In the genomic region with DNA sequence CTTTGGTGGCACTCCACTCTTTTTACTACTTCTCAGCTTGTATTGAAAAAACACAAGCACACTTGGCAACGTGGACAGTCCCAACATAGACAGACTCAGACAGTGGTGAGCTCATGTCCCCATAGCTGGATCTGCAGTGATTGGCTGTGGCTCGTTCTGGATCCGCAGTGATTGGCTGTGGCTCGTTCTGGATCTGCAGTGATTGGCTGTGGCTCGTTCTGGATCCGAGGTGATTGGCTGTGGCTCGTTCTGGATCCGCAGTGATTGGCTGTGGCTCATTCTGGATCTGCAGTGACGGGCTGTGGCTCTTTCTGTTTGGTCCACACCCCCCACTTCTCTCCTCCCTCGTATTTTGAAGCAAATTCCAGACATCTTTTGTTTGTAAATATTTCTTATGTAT, we compare ENCODE assay signal across 24 cellular contexts. TPM values are rescaled to one million over a fixed set of nuclear protein-coding genes. Genes with fewer than 3 reads are reported as not detected.
DNase-seq lines count a peak whose midpoint lies in the region; ATAC-seq, FAIRE-seq and TF ChIP-seq lines count a peak whose summit lies in the region.
"Had no signal": no experiment of that assay in that cellular context is flagged by ENCODE, and none has a peak within 500 bp of the region (broad histone marks: within the 10 kb centered on the region; RNA-seq: fewer than 3 reads in every experiment).

No MANE protein-coding gene starts in this region.

- peaks cover 23% of the 10 kb centered on the region for H3K36me3 Mint-ChIP-seq in activated CD8-positive, alpha-beta T cell treated with anti-CD3 and anti-CD28 coated beads for 36 hours (ENCODE audit: low read depth)

- TF ChIP-seq CTCF in activated CD8-positive, alpha-beta T cell treated with anti-CD3 and anti-CD28 coated beads for 36 hours (IDR thresholded peaks at IDR 0.05) = no peak
- no peak for TF ChIP-seq CTCF in transverse colon (IDR thresholded peaks at IDR 0.05)

- H3K18ac ChIP-seq in mesendoderm (ENCODE audit: low read length) = no peak overlapping the region

- FAIRE-seq in HTR-8/SVneo (lab: Jason Lieb, UNC) = peak; percentile 85

- TF ChIP-seq EP300 in transverse colon (IDR thresholded peaks at IDR 0.05; ENCODE audit: low read depth) = no peak

- H3K9ac ChIP-seq in mesendoderm (ENCODE audit: low read length) = no peak overlapping the region

- no CpG with 5 or more reads among the region's 10 CpGs for WGBS in mesendoderm (ENCODE audit: extremely low coverage, insufficient coverage, low lambda C conversion rate)
- 84 to 88% methylated on average over 7 to 10 of the region's 10 CpGs for WGBS in transverse colon (ENCODE audit: low coverage in 1 of 2), 2 donors

- no peak overlapping the region for H2AK5ac ChIP-seq in mesendoderm (ENCODE audit: low read length)

- intact Hi-C loops in activated CD8-positive, alpha-beta T cell treated with anti-CD3 and anti-CD28 coated beads for 36 hours (cut with micrococcal nuclease) = no loop called here
- intact Hi-C loops in transverse colon (cut with DNase I; ENCODE audit: low total_unique reads) = no loop called here

- H4K8ac ChIP-seq in mesendoderm (ENCODE audit: low read depth, low read length) = no peak overlapping the region

- no peaks in the 10 kb centered on the region for H3K79me1 ChIP-seq in mesendoderm (ENCODE audit: low read length)

- no peaks in the 10 kb centered on the region for H3K27me3 Mint-ChIP-seq in activated CD8-positive, alpha-beta T cell treated with anti-CD3 and anti-CD28 coated beads for 36 hours
- H3K27me3 Mint-ChIP-seq: activated naive CD4-positive, alpha-beta T cell treated with anti-CD3 and anti-CD28 coated beads, Interleukin-2, amount 10 ng/mL, durations not matched to agents 7 days and 5 days; activated T-cell treated with anti-CD3 and anti-CD28 coated beads, Interleukin-2, amount 50 U/mL, for 24 hours; CD4-positive, CD25-positive, alpha-beta regulatory T cell had no signal

- no peak overlapping the region for H2BK5ac ChIP-seq in mesendoderm (ENCODE audit: low read length)

- no peak overlapping the region for H3K4me2 ChIP-seq in mesendoderm (ENCODE audit: low read length)

- in situ Hi-C loops in transverse colon (cut with MboI; ENCODE audit: low pct_ligation_motif_present in 1 of 4, low pct_unique_long_range_greater_than_20kb in 1 of 4, low sequenced_read_pairs in 3 of 4) = no loop called here

- H3K4me1 ChIP-seq in mesendoderm (ENCODE audit: control insufficient read depth, low read depth, low read length) (no peaks in the 10 kb centered on the region), transverse colon (no peaks in the 10 kb centered on the region)
- H3K4me1 ChIP-seq: gastroesophageal sphincter, HAP-1 had no signal

- POLR2A ChIA-PET in activated CD8-positive, alpha-beta T cell treated with anti-CD3 and anti-CD28 coated beads for 36 hours (lab: Charles Lee) = interaction anchor here (1.1 kb wide), 1 partner anchor 9 kb away, joined by 3 read pairs; no protein-coding TSS in a partner anchor

- H3K4me3 Mint-ChIP-seq in activated CD8-positive, alpha-beta T cell treated with anti-CD3 and anti-CD28 coated beads for 36 hours = no peak overlapping the region
- H3K4me3 Mint-ChIP-seq: activated naive CD4-positive, alpha-beta T cell treated with anti-CD3 and anti-CD28 coated beads, Interleukin-2, amount 10 ng/mL, durations not matched to agents 7 days and 5 days; activated T-cell treated with anti-CD3 and anti-CD28 coated beads, Interleukin-2, amount 50 U/mL, for 24 hours; CD4-positive, CD25-positive, alpha-beta regulatory T cell; stimulated activated effector memory CD8-positive, alpha-beta T cell treated with anti-CD3 and anti-CD28 coated beads, Interleukin-12 subunit alpha, Interleukin-12 subunit beta, amount 100 ng/mL, for 72 hours; T-helper 1 cell treated with Interleukin-12 subunit alpha and Interleukin-12 subunit beta and Interleukin-4 antibody, amounts not matched to agents 30 μg/mL and 1 μg/mL, for 36 hours had no signal

- H3K9me3 ChIP-seq in transverse colon = no peaks in the 10 kb centered on the region
- H3K9me3 ChIP-seq: gastroesophageal sphincter, HAP-1 had no signal

- no peaks in the 10 kb centered on the region for H3K27me3 ChIP-seq in mesendoderm (ENCODE audit: insufficient read depth, low read length, poor library complexity)
- H3K27me3 ChIP-seq in transverse colon = no peaks in the 10 kb centered on the region
- H3K27me3 ChIP-seq: gastroesophageal sphincter had no signal

- ATAC-seq in activated CD8-positive, alpha-beta T cell treated with anti-CD3 and anti-CD28 coated beads for 36 hours = no peak
- ATAC-seq in GM19324 (IDR thresholded peaks at IDR 0.05; ENCODE audit: low FRiP score, unreplicated experiment) = no peak
- ATAC-seq: gastroesophageal sphincter; stimulated activated effector memory CD8-positive, alpha-beta T cell treated with anti-CD3 and anti-CD28 coated beads, Interleukin-12 subunit alpha, Interleukin-12 subunit beta, amount 100 ng/mL, for 72 hours had no signal

- H3K4me3 ChIP-seq in mesendoderm (ENCODE audit: low read length) (no peak overlapping the region), transverse colon (no peak overlapping the region)
- H3K4me3 ChIP-seq: gastroesophageal sphincter, HAP-1 had no signal

- H4K5ac ChIP-seq in mesendoderm (ENCODE audit: low read length) = no peak overlapping the region

- H3K4me1 Mint-ChIP-seq in activated CD8-positive, alpha-beta T cell treated with anti-CD3 and anti-CD28 coated beads for 36 hours (ENCODE audit: low read depth) = no peaks in the 10 kb centered on the region
- H3K4me1 Mint-ChIP-seq: activated naive CD4-positive, alpha-beta T cell treated with anti-CD3 and anti-CD28 coated beads, Interleukin-2, amount 10 ng/mL, durations not matched to agents 7 days and 5 days; stimulated activated effector memory CD8-positive, alpha-beta T cell treated with anti-CD3 and anti-CD28 coated beads, Interleukin-12 subunit alpha, Interleukin-12 subunit beta, amount 100 ng/mL, for 72 hours had no signal

- TF ChIP-seq POLR2A in transverse colon (IDR thresholded peaks at IDR 0.05) = no peak

- no peak overlapping the region for H2BK15ac ChIP-seq in mesendoderm (replicated peaks; ENCODE audit: low read depth)

- no peak overlapping the region for H3K56ac ChIP-seq in mesendoderm (ENCODE audit: low read length)

- no peaks in the 10 kb centered on the region for H3K79me2 ChIP-seq in mesendoderm (ENCODE audit: control insufficient read depth, insufficient read depth, low read length)

- no peak overlapping the region for H3K23ac ChIP-seq in mesendoderm (ENCODE audit: low read length)

- no peak overlapping the region for H2BK120ac ChIP-seq in mesendoderm (ENCODE audit: low read depth, low read length)

- DNase-seq in EH (ENCODE audit: low read depth) (peak; percentile 10), HTR-8/SVneo (ENCODE audit: insufficient read length, low spot score) (no peak), mesendoderm (peak; percentile 39), kidney glomerular epithelial cell (lab: John Stamatoyannopoulos, UW) (no peak), H4 (ENCODE audit: low spot score) (no peak), transverse colon (no peak)
- peak; percentile 4 for DNase-seq in activated CD8-positive, alpha-beta T cell treated with anti-CD3 and anti-CD28 coated beads for 36 hours
- DNase-seq: activated naive CD4-positive, alpha-beta T cell treated with anti-CD3 and anti-CD28 coated beads, Interleukin-2, amount 10 ng/mL, durations not matched to agents 7 days and 5 days; activated T-cell treated with anti-CD3 and anti-CD28 coated beads, Interleukin-2, amount 50 U/mL, for 24 hours; aorta; central memory CD4-positive, alpha-beta T cell; DMS153; mammary epithelial cell; NCI-H146; occipital lobe; SIG-M5 had no signal

- no peak overlapping the region for H3K27ac ChIP-seq in mesendoderm (ENCODE audit: low read depth, low read length)
- no peak overlapping the region for H3K27ac ChIP-seq in transverse colon
- H3K27ac ChIP-seq: gastroesophageal sphincter had no signal

- no peak overlapping the region for H3K27ac Mint-ChIP-seq in activated CD8-positive, alpha-beta T cell treated with anti-CD3 and anti-CD28 coated beads for 36 hours
- H3K27ac Mint-ChIP-seq: activated naive CD4-positive, alpha-beta T cell treated with anti-CD3 and anti-CD28 coated beads, Interleukin-2, amount 10 ng/mL, durations not matched to agents 7 days and 5 days; activated T-cell treated with anti-CD3 and anti-CD28 coated beads, Interleukin-2, amount 50 U/mL, for 24 hours; stimulated activated effector memory CD8-positive, alpha-beta T cell treated with anti-CD3 and anti-CD28 coated beads, Interleukin-12 subunit alpha, Interleukin-12 subunit beta, amount 100 ng/mL, for 72 hours; T-helper 1 cell treated with Interleukin-12 subunit alpha and Interleukin-12 subunit beta and Interleukin-4 antibody, amounts not matched to agents 30 μg/mL and 1 μg/mL, for 36 hours had no signal

- peaks cover 3% of the 10 kb centered on the region for H3K36me3 ChIP-seq in mesendoderm (ENCODE audit: control insufficient read depth, insufficient read depth, low read length)
- peaks cover 0 to 32% (median 14%) of the 10 kb centered on the region in 4 donors for H3K36me3 ChIP-seq in transverse colon

- CTCF ChIA-PET in activated CD8-positive, alpha-beta T cell treated with anti-CD3 and anti-CD28 coated beads for 36 hours (lab: Charles Lee) = no interaction called here

- no peak overlapping the region for H3K4ac ChIP-seq in mesendoderm (ENCODE audit: low read depth, low read length)

- H3K9me3 Mint-ChIP-seq in activated CD8-positive, alpha-beta T cell treated with anti-CD3 and anti-CD28 coated beads for 36 hours = no peaks in the 10 kb centered on the region
- H3K9me3 Mint-ChIP-seq: activated naive CD4-positive, alpha-beta T cell treated with anti-CD3 and anti-CD28 coated beads, Interleukin-2, amount 10 ng/mL, durations not matched to agents 7 days and 5 days; activated T-cell treated with anti-CD3 and anti-CD28 coated beads, Interleukin-2, amount 50 U/mL, for 24 hours; CD4-positive, CD25-positive, alpha-beta regulatory T cell; stimulated activated effector memory CD8-positive, alpha-beta T cell treated with anti-CD3 and anti-CD28 coated beads, Interleukin-12 subunit alpha, Interleukin-12 subunit beta, amount 100 ng/mL, for 72 hours; T-helper 1 cell treated with Interleukin-12 subunit alpha and Interleukin-12 subunit beta and Interleukin-4 antibody, amounts not matched to agents 30 μg/mL and 1 μg/mL, for 36 hours had no signal

RNA-seq across cellular contexts. Expression of gene OSBPL2, which starts 28.0 kb away (rescaled TPM):
- 10 to 100 TPM; 23.6 to 24.3 TPM for total RNA-seq in activated CD8-positive, alpha-beta T cell treated with anti-CD3 and anti-CD28 coated beads for 36 hours
- 14.3 TPM for polyA plus RNA-seq in mesendoderm (2013, experiment 1 of 2)
- 14.3 TPM for polyA plus RNA-seq in mesendoderm (2013, experiment 2 of 2)
- 12.5 and 17.7 TPM in 2 replicates for total RNA-seq in H4 (2014; rRNA removed; shearing (Covaris generic))
- 100 to 1,000 TPM in 1 of 4 donors, 10 to 100 TPM in 3; 36.2 to 101 (median 73.3) TPM for total RNA-seq in transverse colon

RNA-seq across cellular contexts. Expression of gene ADRM1, which starts 36.5 kb away (rescaled TPM):
- 100 to 1,000 TPM; 110 to 115 TPM for total RNA-seq in activated CD8-positive, alpha-beta T cell treated with anti-CD3 and anti-CD28 coated beads for 36 hours
- polyA plus RNA-seq in mesendoderm (2013, experiment 1 of 2) = 166 TPM
- 164 TPM for polyA plus RNA-seq in mesendoderm (2013, experiment 2 of 2)
- total RNA-seq in H4 (2014; rRNA removed; shearing (Covaris generic)) = 180 and 203 TPM in 2 replicates
- total RNA-seq in transverse colon = 100 to 1,000 TPM in 3 of 4 donors, 10 to 100 TPM in 1; 41.8 to 126 (median 109) TPM

RNA-seq across cellular contexts. Expression of gene HRH3, which starts 46.3 kb away (rescaled TPM):
- not detected for total RNA-seq in activated CD8-positive, alpha-beta T cell treated with anti-CD3 and anti-CD28 coated beads for 36 hours
- polyA plus RNA-seq in mesendoderm (2013, experiment 1 of 2) = 0.28 TPM
- 0.35 TPM for polyA plus RNA-seq in mesendoderm (2013, experiment 2 of 2)
- not detected in 2 replicates for total RNA-seq in H4 (2014; rRNA removed; shearing (Covaris generic))
- total RNA-seq in transverse colon = not detected
- total RNA-seq: aorta; CD4-positive, CD25-positive, alpha-beta regulatory T cell; gastroesophageal sphincter; kidney epithelial cell; mammary epithelial cell; MCF 10A had no signal
- polyA plus RNA-seq: aorta; CD4-positive, CD25-positive, alpha-beta regulatory T cell; mammary epithelial cell had no signal

Comparison
In these comparisons a context has a peak if more than half of its experiments do, and no peak if none do; other contexts are left out.
1. DNase-seq: peak in EH (single experiment), activated CD8-positive, alpha-beta T cell treated with anti-CD3 and anti-CD28 coated beads for 36 hours (single experiment) and mesendoderm (single experiment); none in HTR-8/SVneo (single experiment), kidney glomerular epithelial cell (single experiment), H4 (single experiment) and transverse colon (single experiment).